27 cellular contexts compared by ENCODE assay signal in genomic region chr3:39205919-39206516, GRCh38. TPM values are rescaled to one million over a fixed set of nuclear protein-coding genes. Genes with fewer than 3 reads are reported as not detected.
"Had no signal": no experiment of that assay in that cellular context is flagged by ENCODE, and none has a peak within 500 bp of the region (broad histone marks: within the 10 kb centered on the region; RNA-seq: fewer than 3 reads in every experiment).

No MANE protein-coding gene starts in this region.

- H3K4me3 Mint-ChIP-seq: central memory CD8-positive, alpha-beta T cell; naive thymus-derived CD8-positive, alpha-beta T cell; neural crest cell; stimulated activated memory B cell treated with anti-CD40 and anti-IgM and Interleukin-4, amounts not matched to agents 10 μg/mL and 1 μg/mL and 100 μg/mL, for 72 hours; stimulated activated naive CD8-positive, alpha-beta T cell treated with anti-CD3 and anti-CD28 coated beads, Interleukin-15, Interleukin-2, amounts not matched to agents 100 ng/mL and 50 ng/mL, for 24 hours had no signal

- H3K36me3 ChIP-seq: esophagus squamous epithelium, heart right ventricle, left lung, prostate gland, right atrium auricular region, sigmoid colon, thoracic aorta, transverse colon had no signal

- H3K27ac ChIP-seq: coronary artery, esophagus squamous epithelium, heart right ventricle, left lung, prostate gland, right atrium auricular region, sigmoid colon, thoracic aorta, transverse colon had no signal

- H3K27ac Mint-ChIP-seq: stimulated activated memory B cell treated with anti-CD40 and anti-IgM and Interleukin-4, amounts not matched to agents 10 μg/mL and 1 μg/mL and 100 μg/mL, for 72 hours; stimulated activated naive CD8-positive, alpha-beta T cell treated with anti-CD3 and anti-CD28 coated beads, Interleukin-15, Interleukin-2, amounts not matched to agents 100 ng/mL and 50 ng/mL, for 24 hours had no signal

- H3K4me1 ChIP-seq: esophagus squamous epithelium, prostate gland, sigmoid colon had no signal

- H3K9me3 ChIP-seq: esophagus squamous epithelium, prostate gland, right atrium auricular region, sigmoid colon, transverse colon had no signal

- H3K36me3 Mint-ChIP-seq: stimulated activated memory B cell treated with anti-CD40 and anti-IgM and Interleukin-4, amounts not matched to agents 10 μg/mL and 1 μg/mL and 100 μg/mL, for 72 hours had no signal

- DNase-seq: dermis blood vessel endothelial cell; effector memory CD4-positive, alpha-beta T cell; esophagus squamous epithelium; foreskin melanocyte; glutamatergic neuron; heart right ventricle; hippocampal formation; left cardiac atrium; left lung; mesendoderm; naive thymus-derived CD8-positive, alpha-beta T cell; sigmoid colon; stimulated activated CD4-positive, alpha-beta T cell treated with anti-CD3 and anti-CD28 coated beads, Interleukin-2, amount 100 ng/mL, for 24 hours; stimulated activated CD4-positive, alpha-beta T cell treated with anti-CD3 and anti-CD28 coated beads, Interleukin-4, amount 100 ng/mL, for 24 hours; transverse colon had no signal

- H3K27me3 ChIP-seq: heart right ventricle, right atrium auricular region, sigmoid colon, transverse colon had no signal

- H3K4me3 ChIP-seq: coronary artery, esophagus squamous epithelium, heart right ventricle, left lung, prostate gland, right atrium auricular region, sigmoid colon, thoracic aorta, transverse colon had no signal

- H3K9me3 Mint-ChIP-seq: central memory CD8-positive, alpha-beta T cell; neural crest cell; stimulated activated memory B cell treated with anti-CD40 and anti-IgM and Interleukin-4, amounts not matched to agents 10 μg/mL and 1 μg/mL and 100 μg/mL, for 72 hours; stimulated activated naive CD8-positive, alpha-beta T cell treated with anti-CD3 and anti-CD28 coated beads, Interleukin-15, Interleukin-2, amounts not matched to agents 100 ng/mL and 50 ng/mL, for 24 hours had no signal

- ATAC-seq: heart right ventricle; left lung; naive thymus-derived CD8-positive, alpha-beta T cell; stimulated activated memory B cell treated with anti-CD40 and anti-IgM and Interleukin-4, amounts not matched to agents 10 μg/mL and 1 μg/mL and 100 μg/mL, for 72 hours had no signal

RNA-seq across cellular contexts. Expression of gene XIRP1, which starts 13.6 kb away (rescaled TPM):
- total RNA-seq: dermis blood vessel endothelial cell; endothelial cell of umbilical vein; lower leg skin; lung microvascular endothelial cell; naive thymus-derived CD8-positive, alpha-beta T cell; neural crest cell; osteocyte had no signal
- polyA plus RNA-seq: endothelial cell of umbilical vein; naive thymus-derived CD8-positive, alpha-beta T cell had no signal
